Comparison of ENCODE assay signal across 8 cellular contexts in genomic region chr1:228212966-228213844, GRCh38. TPM values are rescaled to one million over a fixed set of nuclear protein-coding genes. Genes with fewer than 3 reads are reported as not detected.
DNase-seq lines count a peak whose midpoint lies in the region; ATAC-seq and TF ChIP-seq lines count a peak whose summit lies in the region.

No MANE protein-coding gene starts in this region.

- TF ChIP-seq CTCF in foreskin fibroblast (IDR thresholded peaks at IDR 0.05; ENCODE audit: low read depth, low read length), result peak; percentile 41

- no peaks in the 10 kb centered on the region for H3K27me3 Mint-ChIP-seq in activated T-helper 2 cell treated with anti-CD3 and anti-CD28 coated beads, Interferon-gamma antibody, Interleukin-2, Interleukin-4, amounts not matched to agents 10 μg/mL and 5 μg/mL and 100 μg/mL, durations not matched to agents 14 hours and 24 hours and 36 hours (ENCODE audit: low read depth)

- DNase-seq in DMS153 treated with DMSO at 0.1 percent for 48 hours (lab: John Stamatoyannopoulos, UW; ENCODE audit: unreplicated experiment), result peak; percentile 81
- DNase-seq in KG1 (lab: John Stamatoyannopoulos, UW), result peak; percentile 20
- DNase-seq in RPMI8226, result peak; percentile 93
- peak; percentile 82 for DNase-seq in activated T-helper 2 cell treated with anti-CD3 and anti-CD28 coated beads, Interferon-gamma antibody, Interleukin-2, Interleukin-4, amounts not matched to agents 10 μg/mL and 5 μg/mL and 100 μg/mL, durations not matched to agents 14 hours and 24 hours and 36 hours (ENCODE audit: low spot score)
- peak; percentile 84 to 94 for DNase-seq in foreskin fibroblast

- ATAC-seq in GM21737 (IDR thresholded peaks at IDR 0.05; ENCODE audit: unreplicated experiment), result peak; percentile 91

- H3K27me3 ChIP-seq in neuron (ENCODE audit: insufficient read depth, low read length) (no peaks in the 10 kb centered on the region), stomach smooth muscle (ENCODE audit: control insufficient read depth in 1 of 2, insufficient read depth in 2 of 2, low read length in 2 of 2) (peaks cover 5 to 13% of the 10 kb centered on the region in 2 donors)

- H3K9me3 ChIP-seq in neuron (ENCODE audit: low read length), result no peaks in the 10 kb centered on the region
- H3K9me3 ChIP-seq in stomach smooth muscle (ENCODE audit: control insufficient read depth in 2 of 2, low read length in 2 of 2), result no peaks in the 10 kb centered on the region

- H3K9me3 Mint-ChIP-seq in activated T-helper 2 cell treated with anti-CD3 and anti-CD28 coated beads, Interferon-gamma antibody, Interleukin-2, Interleukin-4, amounts not matched to agents 10 μg/mL and 5 μg/mL and 100 μg/mL, durations not matched to agents 14 hours and 24 hours and 36 hours, result no peaks in the 10 kb centered on the region

- H3K36me3 Mint-ChIP-seq in activated T-helper 2 cell treated with anti-CD3 and anti-CD28 coated beads, Interferon-gamma antibody, Interleukin-2, Interleukin-4, amounts not matched to agents 10 μg/mL and 5 μg/mL and 100 μg/mL, durations not matched to agents 14 hours and 24 hours and 36 hours (ENCODE audit: low read depth), result peaks cover 3% of the 10 kb centered on the region

- H2AFZ ChIP-seq in neuron (ENCODE audit: low read depth, low read length), result no peak overlapping the region

- peak overlapping the region; percentile 93 for H3K27ac Mint-ChIP-seq in activated T-helper 2 cell treated with anti-CD3 and anti-CD28 coated beads, Interferon-gamma antibody, Interleukin-2, Interleukin-4, amounts not matched to agents 10 μg/mL and 5 μg/mL and 100 μg/mL, durations not matched to agents 14 hours and 24 hours and 36 hours

- intact Hi-C loops in activated T-helper 2 cell treated with anti-CD3 and anti-CD28 coated beads, Interferon-gamma antibody, Interleukin-2, Interleukin-4, amounts not matched to agents 10 μg/mL and 5 μg/mL and 100 μg/mL, durations not matched to agents 14 hours and 24 hours and 36 hours (cut with micrococcal nuclease), result loop anchor here (1.0 to 2.0 kb wide), 5 partner anchors 48 to 302 kb away; partner anchors contain the start of genes GUK1 and IBA57

- H3K27ac ChIP-seq in stomach smooth muscle (ENCODE audit: low read length), result no peak overlapping the region

- peak overlapping the region; percentile 89 for H3K4me3 Mint-ChIP-seq in activated T-helper 2 cell treated with anti-CD3 and anti-CD28 coated beads, Interferon-gamma antibody, Interleukin-2, Interleukin-4, amounts not matched to agents 10 μg/mL and 5 μg/mL and 100 μg/mL, durations not matched to agents 14 hours and 24 hours and 36 hours (ENCODE audit: low read depth)

- H3K36me3 ChIP-seq in neuron (ENCODE audit: insufficient read depth, low read length), result no peaks in the 10 kb centered on the region
- no peaks in the 10 kb centered on the region for H3K36me3 ChIP-seq in stomach smooth muscle (ENCODE audit: control insufficient read depth in 2 of 2, insufficient read depth in 2 of 2, low read length in 2 of 2)

- H3K4me1 ChIP-seq in neuron (ENCODE audit: insufficient read depth, low read length), result peaks cover 4% of the 10 kb centered on the region
- H3K4me1 ChIP-seq in stomach smooth muscle (ENCODE audit: control insufficient read depth, insufficient read depth, low read length), result peaks cover 12% of the 10 kb centered on the region

- no peak overlapping the region for H3K9ac ChIP-seq in stomach smooth muscle (ENCODE audit: low read length in 2 of 2)

- peak overlapping the region; percentile 47 to 63 for H3K4me3 ChIP-seq in foreskin fibroblast (ENCODE audit: low read depth in 1 of 2, low read length in 2 of 2)
- peak overlapping the region; percentile 47 for H3K4me3 ChIP-seq in neuron (ENCODE audit: low read length)
- H3K4me3 ChIP-seq in stomach smooth muscle (ENCODE audit: low read length in 2 of 2), result peak overlapping the region; percentile 49 to 71

- peaks cover 4% of the 10 kb centered on the region for H3K4me1 Mint-ChIP-seq in activated T-helper 2 cell treated with anti-CD3 and anti-CD28 coated beads, Interferon-gamma antibody, Interleukin-2, Interleukin-4, amounts not matched to agents 10 μg/mL and 5 μg/mL and 100 μg/mL, durations not matched to agents 14 hours and 24 hours and 36 hours (ENCODE audit: low read depth)

RNA-seq across cellular contexts. Expression of gene OBSCN, which starts 5.4 kb away (rescaled TPM):
- 22.1 and 25.4 TPM in 2 replicates for total RNA-seq in activated T-helper 2 cell treated with anti-CD3 and anti-CD28 coated beads, Interferon-gamma antibody, Interleukin-2, Interleukin-4, amounts not matched to agents 10 μg/mL and 5 μg/mL and 100 μg/mL, durations not matched to agents 14 hours and 24 hours and 36 hours

RNA-seq across cellular contexts. Expression of gene IBA57, which starts 47.6 kb away (rescaled TPM):
- total RNA-seq in activated T-helper 2 cell treated with anti-CD3 and anti-CD28 coated beads, Interferon-gamma antibody, Interleukin-2, Interleukin-4, amounts not matched to agents 10 μg/mL and 5 μg/mL and 100 μg/mL, durations not matched to agents 14 hours and 24 hours and 36 hours, result 7.6 and 7.9 TPM in 2 replicates

Comparison
In these comparisons a context has a peak if more than half of its experiments do, and no peak if none do; other contexts are left out.
1. DNase-seq: peak in every context shown above with its lines; median percentile 93 in RPMI8226; 89 in foreskin fibroblast; 82 in activated T-helper 2 cell treated with anti-CD3 and anti-CD28 coated beads, Interferon-gamma antibody, Interleukin-2, Interleukin-4, amounts not matched to agents 10 μg/mL and 5 μg/mL and 100 μg/mL, durations not matched to agents 14 hours and 24 hours and 36 hours; 81 in DMS153 treated with DMSO at 0.1 percent for 48 hours; 20 in KG1.